Comparison of ENCODE assay signal across 7 cellular contexts in the genomic region with DNA sequence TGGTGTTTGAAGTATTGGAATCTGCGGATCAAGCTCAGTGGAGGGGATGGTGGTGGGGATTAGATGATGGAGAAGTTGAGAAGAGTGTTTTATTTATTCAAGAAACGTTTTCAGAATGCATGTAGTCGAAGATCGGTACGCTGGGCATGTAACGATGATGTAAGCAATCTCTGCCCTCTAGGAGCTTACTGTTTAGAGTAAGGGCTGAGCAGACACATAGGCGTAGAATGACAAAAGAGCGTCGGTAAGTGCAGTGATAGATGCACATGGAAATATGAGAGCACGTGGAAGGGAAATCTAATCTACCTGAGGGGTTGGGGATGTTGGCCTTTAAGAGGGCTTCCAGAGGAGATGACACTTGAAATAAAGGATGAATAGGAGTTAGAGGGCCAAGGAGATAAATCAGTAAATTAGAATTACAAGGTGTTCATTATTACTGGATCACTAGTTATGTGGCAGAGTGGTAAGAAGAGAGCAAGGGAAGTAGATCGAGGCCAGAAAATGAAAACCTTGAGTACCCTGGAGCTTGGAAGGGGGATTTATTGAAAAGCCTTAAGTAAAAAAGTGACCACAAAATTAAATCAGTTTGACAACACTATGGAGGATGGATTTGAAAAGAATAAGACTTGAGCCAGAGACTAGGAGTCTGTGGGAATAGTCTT. TPM values are rescaled to one million over a fixed set of nuclear protein-coding genes. Genes with fewer than 3 reads are reported as not detected.
DNase-seq lines count a peak whose midpoint lies in the region; ATAC-seq, FAIRE-seq and TF ChIP-seq lines count a peak whose summit lies in the region.

No MANE protein-coding gene starts in this region.

- H3K4me3 ChIP-seq in NB4 (ENCODE audit: low read depth, low read length) (peak overlapping the region; percentile 96), K562 (peak overlapping the region; percentile 62)

- TF ChIP-seq EP300 in K562 (IDR thresholded peaks at IDR 0.05; ENCODE audit: low read length) = no peak

- in situ Hi-C loops in K562 (cut with MboI) = no loop called here

- TF ChIP-seq POLR2A in NB4 (IDR thresholded peaks at IDR 0.05; ENCODE audit: extremely low read depth, insufficient read length) = no peak
- no peak for TF ChIP-seq POLR2A in K562 (conservative IDR thresholded peaks at IDR 0.05)

- peak overlapping the region; percentile 79 for H3K27ac ChIP-seq in K562 (ENCODE audit: extremely low read depth, low read depth, low read length)

- CTCF ChIA-PET in HEK293T (lab: Yijun Ruan, JAX) = interaction anchor here (0.6 to 2.4 kb wide), 5 partner anchors 9 to 206 kb away, joined by 3 to 17 read pairs (median 4); partner anchors contain the start of gene HINT3
- CTCF ChIA-PET in K562 (lab: Yijun Ruan, JAX; ENCODE audit: low intra/inter-chr PET ratio) = no interaction called here

- peak overlapping the region; percentile 96 for H2AFZ ChIP-seq in K562 (ENCODE audit: low read depth, low read length)

- peaks cover 73% of the 10 kb centered on the region for H3K79me2 ChIP-seq in K562 (ENCODE audit: control insufficient read depth, insufficient read depth, low read length)

- ATAC-seq in GM18517 (IDR thresholded peaks at IDR 0.05; ENCODE audit: unreplicated experiment) = peak; percentile 29
- peak; percentile 66 for ATAC-seq in K562
- peak; percentile 20 for ATAC-seq in left lobe of liver

- no peak for TF ChIP-seq CTCF in NB4 (IDR thresholded peaks at IDR 0.05; ENCODE audit: low read depth, low read length)
- TF ChIP-seq CTCF in K562 (IDR thresholded peaks at IDR 0.05 in 2 of 3, conservative IDR thresholded peaks at IDR 0.05 in 1 of 3; ENCODE audit: insufficient read depth in 2 of 3, low read depth in 1 of 3, low read length in 3 of 3) = no peak

- H3K4me2 ChIP-seq in K562 (ENCODE audit: insufficient read depth, low read length) = peak overlapping the region; percentile 90

- FAIRE-seq in K562 (lab: Jason Lieb, UNC) = peak; percentile 68
- no peak for FAIRE-seq in urothelium cell line (lab: Jason Lieb, UNC)

- no peaks in the 10 kb centered on the region for H3K9me3 ChIP-seq in K562 (replicated peaks; ENCODE audit: control insufficient read depth, insufficient read depth, low read depth, low read length)

- H3K27me3 ChIP-seq in K562 (ENCODE audit: control insufficient read depth in 2 of 2, insufficient read depth in 2 of 2, low read length in 2 of 2) = no peaks in the 10 kb centered on the region

- peaks cover 14 to 30% of the 10 kb centered on the region in 2 experiments for H3K4me1 ChIP-seq in K562 (replicated peaks in 1 of 2; ENCODE audit: control insufficient read depth in 2 of 2, insufficient read depth in 2 of 2, low read length in 2 of 2)

- 0 out of 2 replicates have a peak, but pooled peaks cover 3% of the 10 kb centered on the region for H4K20me1 ChIP-seq in K562 (replicated peaks; ENCODE audit: control insufficient read depth, insufficient read depth, low read length)

- DNase-seq in HEK293T (ENCODE audit: extremely low spot score) (peak; percentile 32), NB4 (ENCODE audit: low read depth) (peak; percentile 51), K562 (ENCODE audit: extremely low read depth in 1 of 4, low spot score in 3 of 4) (peak; percentile 20 to 67 (median 41)), left lobe of liver (ENCODE audit: low spot score) (no peak), urothelium cell line (ENCODE audit: low spot score) (peak; percentile 16)
- DNase-seq in NK-92 treated with Interleukin-12 subunit alpha and Interleukin-12 subunit beta, amount 100 ng/mL, for 24 hours (lab: John Stamatoyannopoulos, UW) = no peak

- H3K9ac ChIP-seq in K562 (ENCODE audit: insufficient read depth in 1 of 2, low read depth in 2 of 2, low read length in 2 of 2) = peak overlapping the region; percentile 92 to 100

- TF ChIP-seq RAD21 in K562 (CRISPR knock-in tag; conservative IDR thresholded peaks at IDR 0.05 in 1 of 2, IDR thresholded peaks at IDR 0.05 in 1 of 2) = no peak

- H3K36me3 ChIP-seq in K562 (ENCODE audit: control insufficient read depth, insufficient read depth, low read length) = peaks cover 7% of the 10 kb centered on the region; the same call in 1 of the 3 replicates

- no peaks in the 10 kb centered on the region for H3K9me1 ChIP-seq in K562 (ENCODE audit: control insufficient read depth, insufficient read depth, low read length)

- POLR2A ChIA-PET in HEK293T (lab: Yijun Ruan, JAX) = interaction anchor here (0.6 to 2.8 kb wide), 36 partner anchors 8 to 1999 kb away, joined by 3 to 30 read pairs (median 5); partner anchors contain the start of genes CENPW, HINT3, NCOA7 and RNF146
- POLR2A ChIA-PET in K562 (lab: Yijun Ruan, JAX) = interaction anchor here (0.7 to 2.4 kb wide), 16 partner anchors 8 to 227 kb away, joined by 3 to 18 read pairs (median 6); partner anchors contain the start of genes HINT3 and NCOA7

- intact Hi-C loops in K562 (cut with micrococcal nuclease) = loop anchor here (1.0 to 10.0 kb wide), 4 partner anchors 125 to 1358 kb away; partner anchors contain the start of gene ECHDC1

- BruUV-seq in K562 (replicated peaks; lab: Mats Ljungman, UMichigan) = no TSS peak

- 2% methylated on average over 11 of the region's 11 CpGs for WGBS in K562 (ENCODE audit: insufficient coverage, low coverage, missing lambda C conversion rate)

TF ChIP-seq in HEK293T, 16 proteins besides CTCF, POLR2A, EP300 and RAD21 (continues in another document):
- TF ChIP-seq SP1 (IDR thresholded peaks at IDR 0.05) (no peak), FOXA1 (IDR thresholded peaks at IDR 0.05) (no peak), FOXM1 (IDR thresholded peaks at IDR 0.05; ENCODE audit: borderline replicate concordance) (no peak), CTBP1 (IDR thresholded peaks at IDR 0.05; ENCODE audit: borderline replicate concordance) (peak; percentile 46), SUZ12 (IDR thresholded peaks at IDR 0.05) (no peak), FOXK2 (IDR thresholded peaks at IDR 0.05) (no peak), ARNT (IDR thresholded peaks at IDR 0.05) (no peak), TARDBP (IDR thresholded peaks at IDR 0.05) (no peak), BHLHE40 (IDR thresholded peaks at IDR 0.05; ENCODE audit: borderline replicate concordance) (no peak), ZNF384 (IDR thresholded peaks at IDR 0.05) (no peak)

TF ChIP-seq in K562, 482 proteins besides CTCF, POLR2A, EP300 and RAD21 (continues in another document):
- TF ChIP-seq HLTF (IDR thresholded peaks at IDR 0.05) (no peak), NR1H2 (CRISPR knock-in tag; IDR thresholded peaks at IDR 0.05) (no peak), E2F3 (CRISPR knock-in tag; IDR thresholded peaks at IDR 0.05) (no peak), BCOR (IDR thresholded peaks at IDR 0.05) (no peak)

RNA-seq across cellular contexts. Expression of gene TRMT11, which starts 0.7 kb away (rescaled TPM):
- total RNA-seq in K562 (2011; cell fraction: chromatin; rRNA removed; ENCODE audit: low replicate concordance) = 88.5 and 187 TPM in 2 replicates
- 41.2 and 47.4 TPM in 2 replicates for total RNA-seq in K562 (2011; cell fraction: nucleolus; rRNA removed)
- total RNA-seq in K562 (2011; cell fraction: nucleoplasm; rRNA removed) = 59.8 and 74.4 TPM in 2 replicates
- total RNA-seq in K562 (2014; rRNA removed) (38.2 and 40.5 TPM in 2 replicates), K562 (2014; rRNA removed; fragmentation: Illumina TruSeq; extraction: Trizol) (60.8 and 68.2 TPM in 2 replicates), K562 (2015; rRNA removed; fragmentation: Illumina TruSeq; extraction: Trizol) (47.2 and 53.0 TPM in 2 replicates), K562 (2021) (38.8 and 41.3 TPM in 2 replicates), left lobe of liver (11.6 TPM)
- polyA plus RNA-seq in K562 (2011; rRNA removed) (68.1 and 88.0 TPM in 2 replicates), K562 (2014; fragmentation: Illumina TruSeq; extraction: Trizol) (34.8 and 46.8 TPM in 2 replicates), K562 (2014; fragmentation: Nextera tagmentation; extraction: Ambion mirVana) (10 to 100 TPM; 72.4 to 76.3 TPM), K562 (2014; rRNA removed) (59.6 and 59.8 TPM in 2 replicates)
- 8.9 and 26.0 TPM in 2 replicates for polyA plus RNA-seq in K562 (2011; cell fraction: cytosol; rRNA removed)
- polyA plus RNA-seq in K562 (2011; cell fraction: nucleus; rRNA removed) = 136 and 190 TPM in 2 replicates
- polyA plus RNA-seq in K562 (2012) = 23.3 and 23.7 TPM in 2 replicates
- polyA minus RNA-seq in K562 (2011; rRNA and poly(A)+ RNA removed) = 99.9 and 108 TPM in 2 replicates
- polyA minus RNA-seq in K562 (2011; cell fraction: cytosol; rRNA and poly(A)+ RNA removed) = 23.4 and 24.7 TPM in 2 replicates
- polyA minus RNA-seq in K562 (2011; cell fraction: nucleus; rRNA and poly(A)+ RNA removed) = 117 and 147 TPM in 2 replicates

RNA-seq across cellular contexts. Expression of gene HINT3, which starts 30.5 kb away (rescaled TPM):
- 1.1 and 2.9 TPM in 2 replicates for total RNA-seq in K562 (2011; cell fraction: chromatin; rRNA removed; ENCODE audit: low replicate concordance)
- 1.2 and 1.3 TPM in 2 replicates for total RNA-seq in K562 (2011; cell fraction: nucleolus; rRNA removed)
- total RNA-seq in K562 (2011; cell fraction: nucleoplasm; rRNA removed) = 2.2 and 4.0 TPM in 2 replicates
- 11.8 and 13.7 TPM in 2 replicates for total RNA-seq in K562 (2014; rRNA removed)
- total RNA-seq in K562 (2014; rRNA removed; fragmentation: Illumina TruSeq; extraction: Trizol) = 16.6 and 16.9 TPM in 2 replicates
- 14.6 and 16.2 TPM in 2 replicates for total RNA-seq in K562 (2015; rRNA removed; fragmentation: Illumina TruSeq; extraction: Trizol)
- 10.8 and 11.3 TPM in 2 replicates for total RNA-seq in K562 (2021)
- 4.7 and 5.1 TPM in 2 replicates for polyA plus RNA-seq in K562 (2011; rRNA removed)
- polyA plus RNA-seq in K562 (2011; cell fraction: cytosol; rRNA removed) = 2.4 and 2.8 TPM in 2 replicates
- 0.98 and 1.3 TPM in 2 replicates for polyA plus RNA-seq in K562 (2011; cell fraction: nucleus; rRNA removed)
- polyA plus RNA-seq in K562 (2012) = 15.3 and 21.7 TPM in 2 replicates
- 12.6 and 13.7 TPM in 2 replicates for polyA plus RNA-seq in K562 (2014; fragmentation: Illumina TruSeq; extraction: Trizol)
- polyA plus RNA-seq in K562 (2014; fragmentation: Nextera tagmentation; extraction: Ambion mirVana) = 1 to 10 TPM; 1.4 to 1.9 TPM
- polyA plus RNA-seq in K562 (2014; rRNA removed) = 7.6 and 8.9 TPM in 2 replicates
- polyA minus RNA-seq in K562 (2011; rRNA and poly(A)+ RNA removed) = 3.1 and 4.7 TPM in 2 replicates
- polyA minus RNA-seq in K562 (2011; cell fraction: cytosol; rRNA and poly(A)+ RNA removed) = 3.5 and 6.0 TPM in 2 replicates
- 1.3 and 2.2 TPM in 2 replicates for polyA minus RNA-seq in K562 (2011; cell fraction: nucleus; rRNA and poly(A)+ RNA removed)
- 9.1 TPM for total RNA-seq in left lobe of liver

Comparison
In these comparisons a context has a peak if more than half of its experiments do, and no peak if none do; other contexts are left out.
1. DNase-seq: peak in HEK293T (single experiment), NB4 (single experiment), K562 (4 of 4) and urothelium cell line (single experiment); none in left lobe of liver (single experiment) and NK-92 treated with Interleukin-12 subunit alpha and Interleukin-12 subunit beta, amount 100 ng/mL, for 24 hours (single experiment).
2. Peak in every context shown above with its lines, with median percentiles within 50 percentile points of each other: ATAC-seq.